ENCODE assay signal across 8 cellular contexts in genomic region chr1:91499904-91500755, GRCh38. TPM values are rescaled to one million over a fixed set of nuclear protein-coding genes. Genes with fewer than 3 reads are reported as not detected.
A peak's percentile ranks its signal among the peaks of the same experiment; 100 is the strongest.
DNase-seq lines count a peak whose midpoint lies in the region; ATAC-seq and TF ChIP-seq lines count a peak whose summit lies in the region.

No MANE protein-coding gene starts in this region.

- peaks cover 15% of the 10 kb centered on the region for H3K4me1 Mint-ChIP-seq in stimulated activated naive CD8-positive, alpha-beta T cell treated with anti-CD3 and anti-CD28 coated beads, Interleukin-15, amount 100 ng/mL, for 72 hours

- TF ChIP-seq RAD21 in SK-N-SH (IDR thresholded peaks at IDR 0.05; ENCODE audit: low read length), result no peak

- H4K20me1 ChIP-seq in SK-N-SH (ENCODE audit: insufficient read depth), result no peaks in the 10 kb centered on the region

- peak overlapping the region; percentile 85 for H2AFZ ChIP-seq in SK-N-SH (ENCODE audit: low read depth)

- CTCF ChIA-PET in SK-N-SH (lab: Yijun Ruan, JAX), result interaction anchor here (0.8 to 4.3 kb wide), 7 partner anchors 8 to 334 kb away, joined by 3 to 37 read pairs (median 3); no protein-coding TSS in a partner anchor

- H3K4me3 Mint-ChIP-seq in stimulated activated naive CD8-positive, alpha-beta T cell treated with anti-CD3 and anti-CD28 coated beads, Interleukin-15, amount 100 ng/mL, for 72 hours, result no peak overlapping the region

- WGBS in SK-N-SH (ENCODE audit: low lambda C conversion rate), result 25% methylated on average over 14 of the region's 14 CpGs
- WGBS in gastroesophageal sphincter (ENCODE audit: low coverage in 1 of 2), 2 donors, result 21 to 23% methylated on average over 11 to 12 of the region's 14 CpGs

- H3K9ac ChIP-seq in SK-N-SH, result peak overlapping the region; percentile 75
- peak overlapping the region; percentile 97 for H3K9ac ChIP-seq in SK-N-MC (ENCODE audit: insufficient read length)

- TF ChIP-seq CTCF in SK-N-SH (IDR thresholded peaks at IDR 0.05) (no peak), gastroesophageal sphincter (IDR thresholded peaks at IDR 0.05) (no peak)

- no peaks in the 10 kb centered on the region for H3K9me3 Mint-ChIP-seq in stimulated activated naive CD8-positive, alpha-beta T cell treated with anti-CD3 and anti-CD28 coated beads, Interleukin-15, amount 100 ng/mL, for 72 hours

- H3F3A ChIP-seq in SK-N-SH (replicated peaks; ENCODE audit: insufficient read depth), result peaks cover 11% of the 10 kb centered on the region

- H3K4me1 ChIP-seq in SK-N-SH (ENCODE audit: control insufficient read depth in 1 of 2, insufficient read depth in 2 of 2, low read depth in 1 of 2, low read length in 1 of 2), result peaks cover 0 to 3% of the 10 kb centered on the region in 2 experiments; a peak in 2 of 4 replicates
- H3K4me1 ChIP-seq in gastroesophageal sphincter, result peaks cover 0 to 19% (median 8%) of the 10 kb centered on the region in 3 donors

- TF ChIP-seq POLR2A in gastroesophageal sphincter (IDR thresholded peaks at IDR 0.05), result no peak

- DNase-seq in SK-N-SH (peak; percentile 3), SK-N-MC (ENCODE audit: low read depth, low spot score) (no peak), NCI-H345 (lab: John Stamatoyannopoulos, UW) (no peak)
- DNase-seq in stimulated activated naive CD8-positive, alpha-beta T cell treated with anti-CD3 and anti-CD28 coated beads, Interleukin-15, amount 100 ng/mL, for 72 hours, result no peak
- DNase-seq in stimulated activated naive CD4-positive, alpha-beta T cell treated with Interleukin-2 at 50 U/mL for 16 hours (lab: John Stamatoyannopoulos, UW), result no peak

- ATAC-seq in SK-N-SH treated with all-trans-retinoic acid at 6 μM for 48 hours (no peak; the same call in 2 of the 3 replicates), HG02973 (IDR thresholded peaks at IDR 0.05; ENCODE audit: unreplicated experiment) (peak; percentile 9), gastroesophageal sphincter (no peak)
- ATAC-seq in stimulated activated naive CD8-positive, alpha-beta T cell treated with anti-CD3 and anti-CD28 coated beads, Interleukin-15, amount 100 ng/mL, for 72 hours, result peak; percentile 46

- H3K9me3 ChIP-seq in SK-N-SH, result no peaks in the 10 kb centered on the region
- H3K9me3 ChIP-seq in SK-N-MC (ENCODE audit: low read depth, low read length), result no peaks in the 10 kb centered on the region
- H3K9me3 ChIP-seq in gastroesophageal sphincter, result no peaks in the 10 kb centered on the region

- peaks cover 13% of the 10 kb centered on the region for H3K79me2 ChIP-seq in SK-N-SH (ENCODE audit: insufficient read depth)

- H3K36me3 ChIP-seq in SK-N-SH (replicated peaks in 1 of 2; ENCODE audit: control insufficient read depth in 1 of 2, insufficient read depth in 2 of 2, low read length in 1 of 2), result no peaks in the 10 kb centered on the region
- peaks cover 9% of the 10 kb centered on the region for H3K36me3 ChIP-seq in SK-N-MC (ENCODE audit: insufficient read depth, low read length)
- H3K36me3 ChIP-seq in gastroesophageal sphincter, result no peaks in the 10 kb centered on the region

- H3K9me2 ChIP-seq in SK-N-SH, result no peaks in the 10 kb centered on the region

- POLR2A ChIA-PET in SK-N-SH (lab: Yijun Ruan, JAX), result interaction anchor here (0.9 kb wide), 1 partner anchor 95 kb away, joined by 3 read pairs; the partner anchor contains the start of gene HFM1

- no peaks in the 10 kb centered on the region for H3K27me3 ChIP-seq in SK-N-SH (ENCODE audit: insufficient read depth)
- H3K27me3 ChIP-seq in gastroesophageal sphincter, result no peaks in the 10 kb centered on the region

- no peaks in the 10 kb centered on the region for H3K27me3 Mint-ChIP-seq in stimulated activated naive CD8-positive, alpha-beta T cell treated with anti-CD3 and anti-CD28 coated beads, Interleukin-15, amount 100 ng/mL, for 72 hours

- peak overlapping the region; percentile 79 for H3K4me2 ChIP-seq in SK-N-SH

- peak overlapping the region in 1 of 2 experiments; percentile 96; a peak in 2 of 4 replicates for H3K27ac ChIP-seq in SK-N-SH (ENCODE audit: low read depth in 2 of 2, low read length in 1 of 2)
- peak overlapping the region; percentile 98; the same call in 1 of the 2 replicates for H3K27ac ChIP-seq in SK-N-MC
- H3K27ac ChIP-seq in gastroesophageal sphincter, result peak overlapping the region; percentile 11 to 93 (median 88)

- H3K4me3 ChIP-seq in SK-N-SH (ENCODE audit: low read depth in 2 of 2, low read length in 1 of 2) (peak overlapping the region; percentile 78 to 83), SK-N-MC (peak overlapping the region; percentile 83), gastroesophageal sphincter (peak overlapping the region; percentile 63 to 66)

- no peak overlapping the region for H3K27ac Mint-ChIP-seq in stimulated activated naive CD8-positive, alpha-beta T cell treated with anti-CD3 and anti-CD28 coated beads, Interleukin-15, amount 100 ng/mL, for 72 hours

- no peak for TF ChIP-seq EP300 in SK-N-SH (IDR thresholded peaks at IDR 0.05; ENCODE audit: borderline replicate concordance in 1 of 2, low read depth in 1 of 2, low read length in 1 of 2)
- TF ChIP-seq EP300 in gastroesophageal sphincter (IDR thresholded peaks at IDR 0.05), result no peak

TF ChIP-seq in SK-N-SH, 30 proteins besides CTCF, POLR2A, EP300 and RAD21:
- TF ChIP-seq, protein P1, sequence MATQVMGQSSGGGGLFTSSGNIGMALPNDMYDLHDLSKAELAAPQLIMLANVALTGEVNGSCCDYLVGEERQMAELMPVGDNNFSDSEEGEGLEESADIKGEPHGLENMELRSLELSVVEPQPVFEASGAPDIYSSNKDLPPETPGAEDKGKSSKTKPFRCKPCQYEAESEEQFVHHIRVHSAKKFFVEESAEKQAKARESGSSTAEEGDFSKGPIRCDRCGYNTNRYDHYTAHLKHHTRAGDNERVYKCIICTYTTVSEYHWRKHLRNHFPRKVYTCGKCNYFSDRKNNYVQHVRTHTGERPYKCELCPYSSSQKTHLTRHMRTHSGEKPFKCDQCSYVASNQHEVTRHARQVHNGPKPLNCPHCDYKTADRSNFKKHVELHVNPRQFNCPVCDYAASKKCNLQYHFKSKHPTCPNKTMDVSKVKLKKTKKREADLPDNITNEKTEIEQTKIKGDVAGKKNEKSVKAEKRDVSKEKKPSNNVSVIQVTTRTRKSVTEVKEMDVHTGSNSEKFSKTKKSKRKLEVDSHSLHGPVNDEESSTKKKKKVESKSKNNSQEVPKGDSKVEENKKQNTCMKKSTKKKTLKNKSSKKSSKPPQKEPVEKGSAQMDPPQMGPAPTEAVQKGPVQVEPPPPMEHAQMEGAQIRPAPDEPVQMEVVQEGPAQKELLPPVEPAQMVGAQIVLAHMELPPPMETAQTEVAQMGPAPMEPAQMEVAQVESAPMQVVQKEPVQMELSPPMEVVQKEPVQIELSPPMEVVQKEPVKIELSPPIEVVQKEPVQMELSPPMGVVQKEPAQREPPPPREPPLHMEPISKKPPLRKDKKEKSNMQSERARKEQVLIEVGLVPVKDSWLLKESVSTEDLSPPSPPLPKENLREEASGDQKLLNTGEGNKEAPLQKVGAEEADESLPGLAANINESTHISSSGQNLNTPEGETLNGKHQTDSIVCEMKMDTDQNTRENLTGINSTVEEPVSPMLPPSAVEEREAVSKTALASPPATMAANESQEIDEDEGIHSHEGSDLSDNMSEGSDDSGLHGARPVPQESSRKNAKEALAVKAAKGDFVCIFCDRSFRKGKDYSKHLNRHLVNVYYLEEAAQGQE (IDR thresholded peaks at IDR 0.05; ENCODE audit: low read depth, low read length), result no peak

TF ChIP-seq in SK-N-SH treated with all-trans-retinoic acid at 6 μM for 48 hours, 23 proteins besides CTCF, POLR2A, EP300 and RAD21 (continues in another document):
- no peak for TF ChIP-seq ESRRG (CRISPR knock-in tag; IDR thresholded peaks at IDR 0.05)
- no peak for TF ChIP-seq ZFP3 (CRISPR knock-in tag; IDR thresholded peaks at IDR 0.05)
- no peak for TF ChIP-seq TCF4 (CRISPR knock-in tag; IDR thresholded peaks at IDR 0.05; ENCODE audit: borderline replicate concordance)
- no peak for TF ChIP-seq SNAI2 (CRISPR knock-in tag; IDR thresholded peaks at IDR 0.05)
- no peak for TF ChIP-seq ARNTL (CRISPR knock-in tag; IDR thresholded peaks at IDR 0.05; ENCODE audit: borderline replicate concordance, low read depth)
- no peak for TF ChIP-seq CSDC2 (CRISPR knock-in tag; IDR thresholded peaks at IDR 0.05)
- TF ChIP-seq ISL1 (CRISPR knock-in tag; IDR thresholded peaks at IDR 0.05), result no peak
- TF ChIP-seq GLIS3 (CRISPR knock-in tag; IDR thresholded peaks at IDR 0.05), result no peak
- no peak for TF ChIP-seq ZNF70 (CRISPR knock-in tag; IDR thresholded peaks at IDR 0.05)
- no peak for TF ChIP-seq OSR1 (CRISPR knock-in tag; IDR thresholded peaks at IDR 0.05)
- no peak for TF ChIP-seq ZFP30 (CRISPR knock-in tag; IDR thresholded peaks at IDR 0.05)
- TF ChIP-seq BACH2 (CRISPR knock-in tag; IDR thresholded peaks at IDR 0.05; ENCODE audit: borderline replicate concordance), result no peak
- TF ChIP-seq, protein P2, sequence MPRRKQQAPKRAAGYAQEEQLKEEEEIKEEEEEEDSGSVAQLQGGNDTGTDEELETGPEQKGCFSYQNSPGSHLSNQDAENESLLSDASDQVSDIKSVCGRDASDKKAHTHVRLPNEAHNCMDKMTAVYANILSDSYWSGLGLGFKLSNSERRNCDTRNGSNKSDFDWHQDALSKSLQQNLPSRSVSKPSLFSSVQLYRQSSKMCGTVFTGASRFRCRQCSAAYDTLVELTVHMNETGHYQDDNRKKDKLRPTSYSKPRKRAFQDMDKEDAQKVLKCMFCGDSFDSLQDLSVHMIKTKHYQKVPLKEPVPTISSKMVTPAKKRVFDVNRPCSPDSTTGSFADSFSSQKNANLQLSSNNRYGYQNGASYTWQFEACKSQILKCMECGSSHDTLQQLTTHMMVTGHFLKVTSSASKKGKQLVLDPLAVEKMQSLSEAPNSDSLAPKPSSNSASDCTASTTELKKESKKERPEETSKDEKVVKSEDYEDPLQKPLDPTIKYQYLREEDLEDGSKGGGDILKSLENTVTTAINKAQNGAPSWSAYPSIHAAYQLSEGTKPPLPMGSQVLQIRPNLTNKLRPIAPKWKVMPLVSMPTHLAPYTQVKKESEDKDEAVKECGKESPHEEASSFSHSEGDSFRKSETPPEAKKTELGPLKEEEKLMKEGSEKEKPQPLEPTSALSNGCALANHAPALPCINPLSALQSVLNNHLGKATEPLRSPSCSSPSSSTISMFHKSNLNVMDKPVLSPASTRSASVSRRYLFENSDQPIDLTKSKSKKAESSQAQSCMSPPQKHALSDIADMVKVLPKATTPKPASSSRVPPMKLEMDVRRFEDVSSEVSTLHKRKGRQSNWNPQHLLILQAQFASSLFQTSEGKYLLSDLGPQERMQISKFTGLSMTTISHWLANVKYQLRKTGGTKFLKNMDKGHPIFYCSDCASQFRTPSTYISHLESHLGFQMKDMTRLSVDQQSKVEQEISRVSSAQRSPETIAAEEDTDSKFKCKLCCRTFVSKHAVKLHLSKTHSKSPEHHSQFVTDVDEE (CRISPR knock-in tag; IDR thresholded peaks at IDR 0.05), result no peak

RNA-seq across cellular contexts. Expression of gene CDC7, which starts 0.5 kb away (rescaled TPM):
- polyA plus RNA-seq in SK-N-SH (2012; rRNA removed), result 2.6 TPM in 2 replicates
- 3.0 and 3.6 TPM in 2 replicates for polyA plus RNA-seq in SK-N-SH (2012; cell fraction: cytosol; rRNA removed)
- polyA plus RNA-seq in SK-N-SH (2012; cell fraction: nucleus; rRNA removed), result 4.1 and 7.0 TPM in 2 replicates
- total RNA-seq in gastroesophageal sphincter, result 1 to 10 TPM in 3 of 4 donors, under 1 TPM in 1; 0.31 to 3.2 (median 1.4) TPM

Comparison
In these comparisons a context has a peak if more than half of its experiments do, and no peak if none do; other contexts are left out.
1. ATAC-seq: peak in HG02973 (single experiment) and stimulated activated naive CD8-positive, alpha-beta T cell treated with anti-CD3 and anti-CD28 coated beads, Interleukin-15, amount 100 ng/mL, for 72 hours (single experiment); none in SK-N-SH treated with all-trans-retinoic acid at 6 μM for 48 hours (single experiment) and gastroesophageal sphincter (single experiment).
2. Peak in every context shown above with its lines, with median percentiles within 50 percentile points of each other: H3K4me3 ChIP-seq.